In genomic region chr6:44010411-44011349, GRCh38 we compare ENCODE assay signal across 8 cellular contexts.
A peak's percentile ranks its signal among the peaks of the same experiment; 100 is the strongest.
DNase-seq lines count a peak whose midpoint lies in the region; ATAC-seq and TF ChIP-seq lines count a peak whose summit lies in the region.

No MANE protein-coding gene starts in this region.

- DNase-seq in Calu3 (peak; percentile 74), NCI-H1092 (lab: John Stamatoyannopoulos, UW) (peak; percentile 58), brain microvascular endothelial cell (peak; percentile 96), mucosa of descending colon (peak in 1 of 3 donors; percentile 19), T-helper 17 cell (no peak)

- H3K36me3 ChIP-seq in brain microvascular endothelial cell (replicated peaks) (no peaks in the 10 kb centered on the region), mucosa of descending colon (ENCODE audit: low read depth) (no peaks in the 10 kb centered on the region)

- ATAC-seq in mucosa of descending colon, result peak; percentile 31
- no peak for ATAC-seq in T-helper 17 cell
- no peak for ATAC-seq in GM21723 (IDR thresholded peaks at IDR 0.05; ENCODE audit: unreplicated experiment)
- ATAC-seq in GM21786 (IDR thresholded peaks at IDR 0.05; ENCODE audit: unreplicated experiment), result no peak
- no peak for ATAC-seq in HG02840 (IDR thresholded peaks at IDR 0.05; ENCODE audit: low FRiP score, unreplicated experiment)

- peak overlapping the region; percentile 58 for H3K27ac Mint-ChIP-seq in Calu3 (ENCODE audit: unreplicated experiment)
- no peak overlapping the region for H3K27ac Mint-ChIP-seq in T-helper 17 cell

- H3K27ac ChIP-seq in brain microvascular endothelial cell, result peak overlapping the region; percentile 97

- H3K27me3 Mint-ChIP-seq in Calu3 (ENCODE audit: unreplicated experiment) (no peaks in the 10 kb centered on the region), T-helper 17 cell (peaks cover 34% of the 10 kb centered on the region)

- CTCF ChIA-PET in Calu3 (lab: Charles Lee), result interaction anchor here (0.6 to 4.3 kb wide), 14 partner anchors 9 to 272 kb away, joined by 3 to 33 read pairs (median 4); partner anchors contain the start of gene VEGFA

- peaks cover 57% of the 10 kb centered on the region for H3K4me1 Mint-ChIP-seq in Calu3 (ENCODE audit: low read depth, unreplicated experiment)
- no peaks in the 10 kb centered on the region for H3K4me1 Mint-ChIP-seq in T-helper 17 cell

- H3K27me3 ChIP-seq in brain microvascular endothelial cell (replicated peaks), result no peaks in the 10 kb centered on the region

- intact Hi-C loops in Calu3 (cut with micrococcal nuclease; ENCODE audit: unreplicated experiment), result no loop called here
- intact Hi-C loops in mucosa of descending colon (cut with DNase I, micrococcal nuclease), result no loop called here

- H3K9me3 ChIP-seq in mucosa of descending colon (no peaks in the 10 kb centered on the region), T-helper 17 cell (ENCODE audit: control insufficient read depth, low read length, poor library complexity, severe bottlenecking) (no peaks in the 10 kb centered on the region)

- no peaks in the 10 kb centered on the region for H3K4me1 ChIP-seq in mucosa of descending colon (ENCODE audit: low read depth)

- H3K4me3 ChIP-seq in brain microvascular endothelial cell (ENCODE audit: low read depth, low read length) (peak overlapping the region; percentile 15), mucosa of descending colon (no peak overlapping the region)

- in situ Hi-C loops in brain microvascular endothelial cell (cut with HindIII; ENCODE audit: low pct_ligation_motif_present, low sequenced_read_pairs), result no loop called here

- H3K36me3 Mint-ChIP-seq in Calu3 (ENCODE audit: insufficient read depth, unreplicated experiment) (peaks cover 54% of the 10 kb centered on the region), T-helper 17 cell (ENCODE audit: low read depth) (no peaks in the 10 kb centered on the region)

- no peak overlapping the region for H3K4me3 Mint-ChIP-seq in Calu3 (ENCODE audit: low read depth, unreplicated experiment)
- no peak overlapping the region for H3K4me3 Mint-ChIP-seq in T-helper 17 cell

- TF ChIP-seq CTCF in Calu3 (IDR thresholded peaks at IDR 0.05; ENCODE audit: unreplicated experiment), result no peak
- no peak for TF ChIP-seq CTCF in brain microvascular endothelial cell (IDR thresholded peaks at IDR 0.05; ENCODE audit: low read depth, low read length, missing control alignments)
- no peak for TF ChIP-seq CTCF in mucosa of descending colon (IDR thresholded peaks at IDR 0.05)

- no peaks in the 10 kb centered on the region for H3K9me3 Mint-ChIP-seq in Calu3 (ENCODE audit: low read depth, unreplicated experiment)

- BruUV-seq in Calu3 (replicated peaks; lab: Mats Ljungman, UMichigan), result no TSS peak

Comparison
In these comparisons a context has a peak if more than half of its experiments do, and no peak if none do; other contexts are left out.
1. DNase-seq: peak in Calu3 (single experiment), NCI-H1092 (single experiment) and brain microvascular endothelial cell (single experiment); none in T-helper 17 cell (0 of 3).